Comparison of ENCODE assay signal across 25 cellular contexts in the genomic region with DNA sequence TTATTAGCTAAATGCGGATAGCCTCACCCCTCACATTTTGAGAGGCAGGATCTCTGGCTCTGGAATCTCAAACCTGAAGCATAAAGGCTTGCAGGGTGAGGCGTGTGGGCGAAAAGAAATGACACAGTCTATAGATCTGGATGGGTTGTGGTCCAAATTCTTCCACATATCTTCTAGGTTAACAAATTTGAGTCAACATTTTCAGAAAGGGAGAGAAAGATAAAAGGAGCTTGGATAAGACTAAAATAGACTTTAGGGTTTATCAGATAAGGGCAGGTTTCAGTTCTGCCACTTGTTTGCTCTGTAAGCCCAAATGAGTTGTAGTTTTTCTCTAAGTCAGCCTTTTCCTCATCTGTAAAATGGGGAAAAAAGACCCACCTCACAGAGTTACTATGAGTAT.
"Had no signal": no experiment of that assay in that cellular context is flagged by ENCODE, and none has a peak within 500 bp of the region (broad histone marks: within the 10 kb centered on the region; RNA-seq: fewer than 3 reads in every experiment).

No MANE protein-coding gene starts in this region.

- FAIRE-seq: islet of Langerhans, pancreas had no signal

- H3K9me3 Mint-ChIP-seq: neural crest cell, type B pancreatic cell had no signal

- H3K4me3 Mint-ChIP-seq: immature natural killer cell; mesothelial cell of epicardium; natural killer cell treated with Interleukin-12 subunit alpha and Interleukin-12 subunit beta and Interleukin-15 and Interleukin-18, amount 100 ng/mL, for 72 hours; neural crest cell; stimulated activated memory B cell treated with anti-CD40 and anti-IgM and Interleukin-4, amounts not matched to agents 10 μg/mL and 1 μg/mL and 100 μg/mL, for 72 hours; stimulated activated naive CD8-positive, alpha-beta T cell treated with anti-CD3 and anti-CD28 coated beads, Interleukin-15, amount 100 ng/mL, for 72 hours; type B pancreatic cell had no signal

- H3K36me3 Mint-ChIP-seq: immature natural killer cell; mesothelial cell of epicardium; naive B cell; natural killer cell treated with Interleukin-12 subunit alpha and Interleukin-12 subunit beta and Interleukin-15 and Interleukin-18, amount 100 ng/mL, for 72 hours; stimulated activated memory B cell treated with anti-CD40 and anti-IgM and Interleukin-4, amounts not matched to agents 10 μg/mL and 1 μg/mL and 100 μg/mL, for 72 hours; type B pancreatic cell had no signal

- ATAC-seq: natural killer cell treated with Interleukin-12 subunit alpha and Interleukin-12 subunit beta and Interleukin-15 and Interleukin-18, amount 100 ng/mL, for 72 hours; pancreas; right cardiac atrium; stimulated activated memory B cell treated with anti-CD40 and anti-IgM and Interleukin-4, amounts not matched to agents 10 μg/mL and 1 μg/mL and 100 μg/mL, for 72 hours; stimulated activated naive CD8-positive, alpha-beta T cell treated with anti-CD3 and anti-CD28 coated beads, Interleukin-15, amount 100 ng/mL, for 72 hours had no signal

- H3K27ac Mint-ChIP-seq: immature natural killer cell; mesothelial cell of epicardium; naive B cell; natural killer cell treated with Interleukin-12 subunit alpha and Interleukin-12 subunit beta and Interleukin-15 and Interleukin-18, amount 100 ng/mL, for 72 hours; stimulated activated memory B cell treated with anti-CD40 and anti-IgM and Interleukin-4, amounts not matched to agents 10 μg/mL and 1 μg/mL and 100 μg/mL, for 72 hours; stimulated activated naive CD8-positive, alpha-beta T cell treated with anti-CD3 and anti-CD28 coated beads, Interleukin-15, amount 100 ng/mL, for 72 hours; type B pancreatic cell had no signal

- DNase-seq: hypothalamus; immature natural killer cell; left ventricle myocardium inferior; mesendoderm; naive B cell; nucleus accumbens; pancreas; posterior cingulate gyrus; retina; right cardiac atrium; sigmoid colon; stimulated activated CD4-positive, alpha-beta T cell treated with anti-CD3 and anti-CD28 coated beads, Interleukin-1b, Interleukin-23, amount 100 ng/mL, for 48 hours; stimulated activated CD4-positive, alpha-beta T cell treated with anti-CD3 and anti-CD28 coated beads, Interleukin-2, amount 100 ng/mL, for 48 hours; stimulated activated CD4-positive, alpha-beta T cell treated with anti-CD3 and anti-CD28 coated beads, Interleukin-4, amount 100 ng/mL, for 4 hours; stimulated activated CD8-positive, alpha-beta memory T cell treated with anti-CD3 and anti-CD28 coated beads, Interleukin-4, amount 100 ng/mL, for 48 hours; stimulated activated naive CD4-positive, alpha-beta T cell treated with Interleukin-2 at 50 U/mL for 16 hours; stimulated activated naive CD8-positive, alpha-beta T cell treated with anti-CD3 and anti-CD28 coated beads, Interleukin-15, amount 100 ng/mL, for 72 hours; substantia nigra; uterus had no signal

- H3K4me1 Mint-ChIP-seq: immature natural killer cell; mesothelial cell of epicardium; naive B cell; stimulated activated memory B cell treated with anti-CD40 and anti-IgM and Interleukin-4, amounts not matched to agents 10 μg/mL and 1 μg/mL and 100 μg/mL, for 72 hours; stimulated activated naive CD8-positive, alpha-beta T cell treated with anti-CD3 and anti-CD28 coated beads, Interleukin-15, amount 100 ng/mL, for 72 hours had no signal

- H3K27me3 Mint-ChIP-seq: naive B cell; natural killer cell treated with Interleukin-12 subunit alpha and Interleukin-12 subunit beta and Interleukin-15 and Interleukin-18, amount 100 ng/mL, for 72 hours; stimulated activated memory B cell treated with anti-CD40 and anti-IgM and Interleukin-4, amounts not matched to agents 10 μg/mL and 1 μg/mL and 100 μg/mL, for 72 hours had no signal
